Comparison of ENCODE assay signal across 22 cellular contexts in the genomic region with DNA sequence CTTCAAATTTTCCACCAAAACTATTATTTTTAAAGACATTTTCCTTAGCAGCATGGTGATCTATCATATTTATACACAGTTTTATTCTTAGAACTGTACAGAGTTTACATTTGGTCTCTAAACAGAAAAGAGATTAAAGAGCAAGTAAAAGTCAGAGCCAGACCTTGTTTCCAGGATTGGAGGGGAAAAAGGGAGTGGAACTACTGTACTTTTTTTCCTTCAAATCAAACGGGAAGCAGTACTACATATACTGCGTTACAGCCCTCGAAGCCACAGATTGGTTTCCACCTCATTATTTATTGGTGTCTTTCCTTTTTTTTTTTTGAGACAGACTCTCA. TPM values are rescaled to one million over a fixed set of nuclear protein-coding genes. Genes with fewer than 3 reads are reported as not detected.
DNase-seq lines count a peak whose midpoint lies in the region; ATAC-seq, FAIRE-seq and TF ChIP-seq lines count a peak whose summit lies in the region.
"Had no signal": no experiment of that assay in that cellular context is flagged by ENCODE, and none has a peak within 500 bp of the region (broad histone marks: within the 10 kb centered on the region; RNA-seq: fewer than 3 reads in every experiment).

No MANE protein-coding gene starts in this region.

- no peak overlapping the region for H3K56ac ChIP-seq in H9 (ENCODE audit: insufficient read length, low read depth, low read length)

- H2BK20ac ChIP-seq in H9 (ENCODE audit: low read depth, low read length, poor library complexity, severe bottlenecking) = no peak overlapping the region

- no peaks in the 10 kb centered on the region for H4K20me1 ChIP-seq in H9 (ENCODE audit: control insufficient read depth, insufficient read depth, insufficient read length)
- H4K20me1 ChIP-seq in hepatocyte (ENCODE audit: insufficient read depth, poor library complexity, severe bottlenecking) = peaks cover 90% of the 10 kb centered on the region

- TF ChIP-seq CTCF in H9 (conservative IDR thresholded peaks at IDR 0.05) = no peak
- no peak for TF ChIP-seq CTCF in Panc1 (IDR thresholded peaks at IDR 0.05)
- TF ChIP-seq CTCF in hepatocyte (IDR thresholded peaks at IDR 0.05; ENCODE audit: poor library complexity) = no peak
- no peak for TF ChIP-seq CTCF in pancreas (IDR thresholded peaks at IDR 0.05)
- no peak for TF ChIP-seq CTCF in tibial artery (IDR thresholded peaks at IDR 0.05)

- no peak overlapping the region for H3K4ac ChIP-seq in H9 (ENCODE audit: low read depth, low read length)

- peak; percentile 44; the same call in 1 of the 2 replicates for ATAC-seq in Panc1
- peak in 3 of 4 donors; percentile 31 to 37 (median 37) for ATAC-seq in pancreas
- no peak for ATAC-seq in HG03571 (IDR thresholded peaks at IDR 0.05; ENCODE audit: unreplicated experiment)
- ATAC-seq: activated CD4-positive, CD25-positive, alpha-beta regulatory T cell treated with anti-CD3 and anti-CD28 coated beads, Interleukin-2, amount 50 U/mL, for 24 hours; effector memory CD8-positive, alpha-beta T cell had no signal

- no peaks in the 10 kb centered on the region for H3K79me1 ChIP-seq in H9 (ENCODE audit: insufficient read depth, low read depth, low read length, poor library complexity, severe bottlenecking)

- no peaks in the 10 kb centered on the region for H3K27me3 Mint-ChIP-seq in H9 (ENCODE audit: low read depth)

- CTCF ChIA-PET in Panc1 (lab: Charles Lee) = no interaction called here

- no peak overlapping the region for H2BK12ac ChIP-seq in H9 (ENCODE audit: insufficient read length, low read depth, low read length)

- H2AK5ac ChIP-seq in H9 (ENCODE audit: insufficient read length, low read length) = no peak overlapping the region

- intact Hi-C loops in Panc1 (cut with micrococcal nuclease; ENCODE audit: unreplicated experiment) (no loop called here), pancreas (cut with DNase I) (no loop called here), tibial artery (cut with DNase I; ENCODE audit: low total_unique reads) (no loop called here)

- no peak overlapping the region for H4K5ac ChIP-seq in H9 (ENCODE audit: insufficient read length, low read depth, low read length)

- H3K4me1 ChIP-seq in H9 (ENCODE audit: insufficient read depth, low read length) = no peaks in the 10 kb centered on the region; the same call in 1 of the 2 replicates
- H3K4me1 ChIP-seq in Panc1 (ENCODE audit: control insufficient read depth, insufficient read depth, low read length) = peaks cover 54% of the 10 kb centered on the region
- peaks cover 27% of the 10 kb centered on the region for H3K4me1 ChIP-seq in hepatocyte (ENCODE audit: insufficient read depth)
- H3K4me1 ChIP-seq in pancreas = peaks cover 15 to 50% (median 28%) of the 10 kb centered on the region in 3 donors
- H3K4me1 ChIP-seq in tibial artery = peaks cover 0 to 93% (median 37%) of the 10 kb centered on the region in 4 donors

- peak overlapping the region; percentile 4 to 35 (median 6); a peak in 2 of 7 replicates for H3K27ac Mint-ChIP-seq in H9
- H3K27ac Mint-ChIP-seq: activated CD4-positive, alpha-beta memory T cell treated with anti-CD3 and anti-CD28 coated beads, Interleukin-2, amount 10 ng/mL, durations not matched to agents 7 days and 5 days; CD4-positive, alpha-beta memory T cell; effector memory CD8-positive, alpha-beta T cell had no signal

- no peak overlapping the region for H3K14ac ChIP-seq in H9 (ENCODE audit: insufficient read depth, low read length)

- no peak overlapping the region for H3K4me3 ChIP-seq in Panc1 (ENCODE audit: low read depth in 2 of 2, low read length in 2 of 2)
- H3K4me3 ChIP-seq in hepatocyte = no peak overlapping the region
- no peak overlapping the region for H3K4me3 ChIP-seq in pancreas
- H3K4me3 ChIP-seq in tibial artery = no peak overlapping the region
- H3K4me3 ChIP-seq: thoracic aorta had no signal

- BruUV-seq in Panc1 (replicated peaks; lab: Mats Ljungman, UMichigan) = no TSS peak

- no peak for FAIRE-seq in pancreas (lab: Jason Lieb, UNC)
- FAIRE-seq: colon, small intestine had no signal

- H2BK120ac ChIP-seq in H9 (ENCODE audit: low read depth, low read length, poor library complexity, severe bottlenecking) = no peak overlapping the region

- H3K23me2 ChIP-seq in H9 (ENCODE audit: insufficient read length, low read depth, low read length, poor library complexity, severe bottlenecking) = no peaks in the 10 kb centered on the region

- H2BK15ac ChIP-seq in H9 (ENCODE audit: low read depth, low read length) = no peak overlapping the region

- no peak overlapping the region for H3T11ph ChIP-seq in H9 (ENCODE audit: low read length)

- H3K27me3 ChIP-seq in H9 (ENCODE audit: insufficient read depth, low read length) = no peaks in the 10 kb centered on the region
- no peaks in the 10 kb centered on the region for H3K27me3 ChIP-seq in Panc1 (ENCODE audit: control insufficient read depth, insufficient read depth, low read length)
- no peaks in the 10 kb centered on the region for H3K27me3 ChIP-seq in hepatocyte
- H3K27me3 ChIP-seq in pancreas = no peaks in the 10 kb centered on the region
- no peaks in the 10 kb centered on the region for H3K27me3 ChIP-seq in tibial artery

- H4K91ac ChIP-seq in H9 (ENCODE audit: insufficient read length, low read depth, low read length) = no peak overlapping the region

- H3K9me3 ChIP-seq in H9 (ENCODE audit: control insufficient read depth, low read depth, low read length) (no peaks in the 10 kb centered on the region), Panc1 (ENCODE audit: control insufficient read depth, insufficient read depth, low read depth, low read length) (no peaks in the 10 kb centered on the region), hepatocyte (ENCODE audit: low read depth) (no peaks in the 10 kb centered on the region), pancreas (no peaks in the 10 kb centered on the region), tibial artery (no peaks in the 10 kb centered on the region)
- H3K9me3 ChIP-seq: thoracic aorta had no signal

- POLR2A ChIA-PET in Panc1 (lab: Charles Lee) = interaction anchor here (1.1 kb wide), 1 partner anchor 10 kb away, joined by 3 read pairs; no protein-coding TSS in a partner anchor

- no peak overlapping the region for H3K4me3 Mint-ChIP-seq in H9
- H3K4me3 Mint-ChIP-seq: activated CD4-positive, alpha-beta memory T cell treated with anti-CD3 and anti-CD28 coated beads, Interleukin-2, amount 10 ng/mL, durations not matched to agents 7 days and 5 days; CD4-positive, alpha-beta memory T cell; effector memory CD8-positive, alpha-beta T cell had no signal

- no peak overlapping the region for H3K18ac ChIP-seq in H9 (ENCODE audit: insufficient read length, low read depth, low read length)

- H3K9me3 Mint-ChIP-seq in H9 = no peaks in the 10 kb centered on the region

- no peak overlapping the region for H3K4me2 ChIP-seq in H9 (ENCODE audit: insufficient read depth, insufficient read length, low read length)
- peak overlapping the region; percentile 39 for H3K4me2 ChIP-seq in hepatocyte

- H3K79me2 ChIP-seq in H9 (ENCODE audit: insufficient read depth, low read length) = peaks cover 51% of the 10 kb centered on the region; the same call in 1 of the 2 replicates
- H3K79me2 ChIP-seq in hepatocyte = peaks cover 100% of the 10 kb centered on the region

- no peak overlapping the region for H3K9ac ChIP-seq in H9 (ENCODE audit: extremely low read depth, insufficient read length, low read length)

- in situ Hi-C loops in Panc1 (cut with HindIII; ENCODE audit: low pct_unique_long_range_greater_than_20kb, low sequenced_read_pairs) = no loop called here

- no peak overlapping the region for H3K27ac ChIP-seq in H9 (ENCODE audit: insufficient read length, low read depth, low read length)
- 0 out of 2 replicates have a peak overlapping the region, but pooled peaks have one; percentile 14 for H3K27ac ChIP-seq in Panc1 (ENCODE audit: low read length)
- peak overlapping the region; percentile 36 for H3K27ac ChIP-seq in hepatocyte
- peak overlapping the region in 1 of 4 donors; percentile 18 for H3K27ac ChIP-seq in pancreas
- H3K27ac ChIP-seq in tibial artery = peak overlapping the region in 1 of 2 donors; percentile 17
- H3K27ac ChIP-seq: thoracic aorta had no signal

- peaks cover 68 to 87% of the 10 kb centered on the region in 2 experiments for H3K4me1 Mint-ChIP-seq in H9
- H3K4me1 Mint-ChIP-seq: activated CD4-positive, alpha-beta memory T cell treated with anti-CD3 and anti-CD28 coated beads, Interleukin-2, amount 10 ng/mL, durations not matched to agents 7 days and 5 days; CD4-positive, alpha-beta memory T cell had no signal

- no peak overlapping the region for H2BK5ac ChIP-seq in H9 (ENCODE audit: insufficient read length, low read length)

- H4K8ac ChIP-seq in H9 (replicated peaks; ENCODE audit: insufficient read length, low read depth, low read length) = no peak overlapping the region

- H3K36me3 ChIP-seq in Panc1 (ENCODE audit: control insufficient read depth, insufficient read depth, low read length) = no peaks in the 10 kb centered on the region; the same call in 1 of the 2 replicates
- H3K36me3 ChIP-seq in hepatocyte (replicated peaks; ENCODE audit: insufficient read depth, low read depth) = no peaks in the 10 kb centered on the region
- no peaks in the 10 kb centered on the region for H3K36me3 ChIP-seq in pancreas
- no peaks in the 10 kb centered on the region for H3K36me3 ChIP-seq in tibial artery
- H3K36me3 ChIP-seq: thoracic aorta had no signal

- H3K36me3 Mint-ChIP-seq in H9 (ENCODE audit: insufficient read depth in 1 of 3, low read depth in 3 of 3) = peaks cover 6 to 21% (median 7%) of the 10 kb centered on the region in 3 experiments
- H3K36me3 Mint-ChIP-seq: CD4-positive, alpha-beta memory T cell had no signal

- H3K9me2 ChIP-seq in hepatocyte (replicated peaks; ENCODE audit: insufficient read depth) = no peaks in the 10 kb centered on the region

- no CpG with 5 or more reads among the region's 3 CpGs for WGBS in H9 (ENCODE audit: extremely low coverage, insufficient read length, low lambda C conversion rate)
- 51% methylated on average over 3 of the region's 3 CpGs for WGBS in hepatocyte (ENCODE audit: low lambda C conversion rate, missing lambda C conversion rate)
- WGBS in pancreas, 2 donors = 17 to 23% methylated on average over 3 of the region's 3 CpGs

- DNase-seq in H9 = no peak
- no peak for DNase-seq in Panc1 (ENCODE audit: low read depth, low spot score)
- DNase-seq in hepatocyte (ENCODE audit: low spot score) = no peak
- no peak for DNase-seq in pancreas
- DNase-seq in NCI-H226 = no peak
- no peak for DNase-seq in nucleus accumbens (lab: John Stamatoyannopoulos, UW)
- DNase-seq in tibial artery = no peak
- DNase-seq: activated CD4-positive, alpha-beta memory T cell treated with anti-CD3 and anti-CD28 coated beads, Interleukin-2, amount 10 ng/mL, durations not matched to agents 7 days and 5 days; activated effector memory CD4-positive, alpha-beta T cell treated with anti-CD3 and anti-CD28 coated beads, Interleukin-2, amount 50 U/mL, for 16 hours; CD4-positive, alpha-beta memory T cell; effector memory CD8-positive, alpha-beta T cell; left colon; NCI-H1417; NCI-H2081 treated with DMSO at 0.1 percent for 48 hours; stimulated activated CD4-positive, alpha-beta T cell treated with anti-CD3 and anti-CD28 coated beads, Interleukin-2, amount 100 ng/mL, for 48 hours; stimulated activated naive CD4-positive, alpha-beta T cell; T1000 had no signal

- H2AFZ ChIP-seq in H9 (ENCODE audit: low read length) (no peak overlapping the region), hepatocyte (no peak overlapping the region)

- no peak overlapping the region for H3K23ac ChIP-seq in H9 (ENCODE audit: insufficient read length, low read depth, low read length)

RNA-seq across cellular contexts. Expression of a gene that starts 6.6 kb away (rescaled TPM):
- total RNA-seq in H9 (2021) (136 and 140 TPM in 2 replicates), Panc1 (2021; ENCODE audit: unreplicated experiment) (79.1 TPM), hepatocyte (75.2 and 88.7 TPM in 2 replicates), pancreas (10 to 100 TPM; 35.5 to 80.0 (median 41.3) TPM)
- 26.0 TPM for polyA plus RNA-seq in Panc1 (2012; ENCODE audit: insufficient read length)
- polyA plus RNA-seq in hepatocyte (34.4 and 42.3 TPM in 2 replicates), pancreas (10 to 100 TPM; 14.7 to 17.4 TPM)
- total RNA-seq: activated CD4-positive, alpha-beta memory T cell treated with anti-CD3 and anti-CD28 coated beads, Interleukin-2, amount 10 ng/mL, durations not matched to agents 7 days and 5 days; CD4-positive, alpha-beta memory T cell had no signal
- polyA plus RNA-seq: CD4-positive, alpha-beta memory T cell had no signal
